8 cellular contexts compared by ENCODE assay signal in the genomic region with DNA sequence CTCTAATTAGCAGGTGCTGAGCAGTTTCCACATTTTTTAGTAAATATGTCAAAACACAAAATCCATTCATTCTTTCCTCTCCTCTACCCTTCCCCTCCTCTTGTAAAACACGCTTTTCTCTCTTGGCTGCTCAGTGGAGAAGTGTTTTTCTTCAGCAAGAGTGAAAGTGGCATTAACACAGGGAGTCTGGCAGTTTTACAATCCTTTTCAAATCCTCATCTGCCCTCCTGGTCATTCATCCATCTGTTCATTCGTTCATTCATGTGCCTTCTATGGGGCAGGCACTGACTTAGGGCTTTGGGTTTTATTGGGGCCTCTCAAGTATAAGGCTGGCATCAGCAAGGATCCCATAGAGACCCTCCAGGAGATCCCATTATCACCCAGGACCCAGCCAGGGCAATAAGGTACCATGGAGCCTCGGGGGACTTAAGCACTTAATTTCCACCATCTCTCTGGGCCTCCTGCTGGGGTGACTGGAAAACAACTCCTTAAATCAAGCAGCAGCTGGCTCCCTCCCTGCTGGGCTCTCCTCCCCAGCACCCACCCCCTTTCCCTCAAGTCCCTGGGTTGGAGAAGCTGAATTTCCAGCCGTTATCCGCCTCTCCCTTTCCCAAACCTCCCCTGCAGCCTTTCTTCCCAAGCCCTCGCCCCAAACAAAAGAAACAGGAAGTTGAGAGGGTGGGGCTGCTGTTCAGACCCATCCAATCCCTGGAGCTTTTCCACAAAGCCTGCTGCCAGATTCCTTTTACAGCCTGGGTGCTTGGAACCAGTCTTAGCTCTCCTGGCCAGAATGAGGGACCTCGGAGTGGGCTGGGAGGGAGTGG. TPM values are rescaled to one million over a fixed set of nuclear protein-coding genes. Genes with fewer than 3 reads are reported as not detected.
DNase-seq lines count a peak whose midpoint lies in the region; ATAC-seq and TF ChIP-seq lines count a peak whose summit lies in the region.

No MANE protein-coding gene starts in this region.

- H3K27me3 Mint-ChIP-seq in activated T-helper 1 cell treated with anti-CD3 and anti-CD28 coated beads, Interleukin-12 subunit alpha, Interleukin-12 subunit beta, Interleukin-2, Interleukin-4 antibody, amounts not matched to agents 30 ng/mL and 10 ng/mL and 1 ng/mL, durations not matched to agents 14 hours and 24 hours and 36 hours (ENCODE audit: insufficient read depth), result peaks cover 18% of the 10 kb centered on the region
- no peaks in the 10 kb centered on the region for H3K27me3 Mint-ChIP-seq in activated CD4-positive, alpha-beta T cell treated with anti-CD3 and anti-CD28 coated beads for 36 hours

- TF ChIP-seq CTCF in ovary (IDR thresholded peaks at IDR 0.05), result no peak

- POLR2A ChIA-PET in activated CD4-positive, alpha-beta T cell treated with anti-CD3 and anti-CD28 coated beads for 36 hours (lab: Charles Lee), result no interaction called here

- no peaks in the 10 kb centered on the region for H3K27me3 ChIP-seq in H7 (ENCODE audit: control insufficient read depth, insufficient read depth, low read length)
- no peaks in the 10 kb centered on the region for H3K27me3 ChIP-seq in ovary

- H3K4me3 Mint-ChIP-seq in activated T-helper 1 cell treated with anti-CD3 and anti-CD28 coated beads, Interleukin-12 subunit alpha, Interleukin-12 subunit beta, Interleukin-2, Interleukin-4 antibody, amounts not matched to agents 30 ng/mL and 10 ng/mL and 1 ng/mL, durations not matched to agents 14 hours and 24 hours and 36 hours, result no peak overlapping the region
- H3K4me3 Mint-ChIP-seq in activated CD4-positive, alpha-beta T cell treated with anti-CD3 and anti-CD28 coated beads for 36 hours, result no peak overlapping the region

- no peak for ATAC-seq in activated CD4-positive, alpha-beta T cell treated with anti-CD3 and anti-CD28 coated beads for 36 hours

- no peak for TF ChIP-seq POLR2A in ovary (IDR thresholded peaks at IDR 0.05)

- DNase-seq in H7, result peak; percentile 73
- DNase-seq in NCI-H748 (lab: John Stamatoyannopoulos, UW; ENCODE audit: unreplicated experiment), result peak; percentile 91
- DNase-seq in fibroblast of peridontal ligament (ENCODE audit: extremely low read depth), result peak; percentile 72
- peak; percentile 26 to 61 (median 55) for DNase-seq in ovary
- no peak for DNase-seq in activated T-helper 1 cell treated with anti-CD3 and anti-CD28 coated beads, Interleukin-12 subunit alpha, Interleukin-12 subunit beta, Interleukin-2, Interleukin-4 antibody, amounts not matched to agents 30 ng/mL and 10 ng/mL and 1 ng/mL, durations not matched to agents 14 hours and 24 hours and 36 hours (ENCODE audit: low spot score)
- no peak for DNase-seq in SW480 (ENCODE audit: low spot score)
- no peak for DNase-seq in SW 1271 (lab: John Stamatoyannopoulos, UW)
- DNase-seq in activated CD4-positive, alpha-beta T cell treated with anti-CD3 and anti-CD28 coated beads for 36 hours, result no peak

- peaks cover 9% of the 10 kb centered on the region for H3K4me1 ChIP-seq in ovary (ENCODE audit: insufficient read depth)

- TF ChIP-seq EP300 in ovary (IDR thresholded peaks at IDR 0.05), result no peak

- WGBS in ovary, 3 donors, result 15 to 20% (median 16%) methylated on average over 7 of the region's 7 CpGs

- H3K9me3 Mint-ChIP-seq in activated T-helper 1 cell treated with anti-CD3 and anti-CD28 coated beads, Interleukin-12 subunit alpha, Interleukin-12 subunit beta, Interleukin-2, Interleukin-4 antibody, amounts not matched to agents 30 ng/mL and 10 ng/mL and 1 ng/mL, durations not matched to agents 14 hours and 24 hours and 36 hours, result no peaks in the 10 kb centered on the region
- no peaks in the 10 kb centered on the region for H3K9me3 Mint-ChIP-seq in activated CD4-positive, alpha-beta T cell treated with anti-CD3 and anti-CD28 coated beads for 36 hours (ENCODE audit: low read depth)

- H3K27ac Mint-ChIP-seq in activated T-helper 1 cell treated with anti-CD3 and anti-CD28 coated beads, Interleukin-12 subunit alpha, Interleukin-12 subunit beta, Interleukin-2, Interleukin-4 antibody, amounts not matched to agents 30 ng/mL and 10 ng/mL and 1 ng/mL, durations not matched to agents 14 hours and 24 hours and 36 hours, result no peak overlapping the region
- no peak overlapping the region for H3K27ac Mint-ChIP-seq in activated CD4-positive, alpha-beta T cell treated with anti-CD3 and anti-CD28 coated beads for 36 hours

- H3K4me1 Mint-ChIP-seq in activated T-helper 1 cell treated with anti-CD3 and anti-CD28 coated beads, Interleukin-12 subunit alpha, Interleukin-12 subunit beta, Interleukin-2, Interleukin-4 antibody, amounts not matched to agents 30 ng/mL and 10 ng/mL and 1 ng/mL, durations not matched to agents 14 hours and 24 hours and 36 hours (ENCODE audit: low read depth), result no peaks in the 10 kb centered on the region
- H3K4me1 Mint-ChIP-seq in activated CD4-positive, alpha-beta T cell treated with anti-CD3 and anti-CD28 coated beads for 36 hours, result peaks cover 25% of the 10 kb centered on the region

- no peaks in the 10 kb centered on the region for H3K36me3 Mint-ChIP-seq in activated T-helper 1 cell treated with anti-CD3 and anti-CD28 coated beads, Interleukin-12 subunit alpha, Interleukin-12 subunit beta, Interleukin-2, Interleukin-4 antibody, amounts not matched to agents 30 ng/mL and 10 ng/mL and 1 ng/mL, durations not matched to agents 14 hours and 24 hours and 36 hours (ENCODE audit: low read depth)
- no peaks in the 10 kb centered on the region for H3K36me3 Mint-ChIP-seq in activated CD4-positive, alpha-beta T cell treated with anti-CD3 and anti-CD28 coated beads for 36 hours (ENCODE audit: low read depth)

- H3K36me3 ChIP-seq in H7 (replicated peaks; ENCODE audit: control insufficient read depth, insufficient read depth, low read length) (no peaks in the 10 kb centered on the region), ovary (no peaks in the 10 kb centered on the region)

- peak overlapping the region in 1 of 2 donors; percentile 46 for H3K27ac ChIP-seq in ovary

- CTCF ChIA-PET in activated CD4-positive, alpha-beta T cell treated with anti-CD3 and anti-CD28 coated beads for 36 hours (lab: Charles Lee), result no interaction called here

- no peaks in the 10 kb centered on the region for H3K9me3 ChIP-seq in ovary

- H3K4me3 ChIP-seq in H7 (ENCODE audit: insufficient read depth, low read depth, low read length), result no peak overlapping the region
- no peak overlapping the region for H3K4me3 ChIP-seq in ovary

- intact Hi-C loops in ovary (cut with DNase I), result no loop called here
- intact Hi-C loops in activated T-helper 1 cell treated with anti-CD3 and anti-CD28 coated beads, Interleukin-12 subunit alpha, Interleukin-12 subunit beta, Interleukin-2, Interleukin-4 antibody, amounts not matched to agents 30 ng/mL and 10 ng/mL and 1 ng/mL, durations not matched to agents 14 hours and 24 hours and 36 hours (cut with micrococcal nuclease), result no loop called here
- intact Hi-C loops in activated CD4-positive, alpha-beta T cell treated with anti-CD3 and anti-CD28 coated beads for 36 hours (cut with DNase I, micrococcal nuclease), result no loop called here

RNA-seq across cellular contexts. Expression of gene MARCHF4, which starts 32.6 kb away (rescaled TPM):
- total RNA-seq in H7 (2014; rRNA removed; shearing (Covaris generic)), result 0.38 and 0.55 TPM in 2 replicates
- under 1 TPM in 2 of 7 donors, not detected in 5; 0.05 TPM for total RNA-seq in ovary
- under 1 TPM; 0.01 to 0.10 TPM for polyA plus RNA-seq in ovary
- total RNA-seq in activated T-helper 1 cell treated with anti-CD3 and anti-CD28 coated beads, Interleukin-12 subunit alpha, Interleukin-12 subunit beta, Interleukin-2, Interleukin-4 antibody, amounts not matched to agents 30 ng/mL and 10 ng/mL and 1 ng/mL, durations not matched to agents 14 hours and 24 hours and 36 hours, result not detected in 2 replicates
- not detected for total RNA-seq in activated CD4-positive, alpha-beta T cell treated with anti-CD3 and anti-CD28 coated beads for 36 hours

Comparison
In these comparisons a context has a peak if more than half of its experiments do, and no peak if none do; other contexts are left out.
1. DNase-seq: peak in H7 (single experiment), NCI-H748 (single experiment), fibroblast of peridontal ligament (single experiment) and ovary (5 of 5); none in activated T-helper 1 cell treated with anti-CD3 and anti-CD28 coated beads, Interleukin-12 subunit alpha, Interleukin-12 subunit beta, Interleukin-2, Interleukin-4 antibody, amounts not matched to agents 30 ng/mL and 10 ng/mL and 1 ng/mL, durations not matched to agents 14 hours and 24 hours and 36 hours (single experiment), SW480 (single experiment), SW 1271 (0 of 2) and activated CD4-positive, alpha-beta T cell treated with anti-CD3 and anti-CD28 coated beads for 36 hours (single experiment).